ENCODE assay signal across 8 cellular contexts in the genomic region with DNA sequence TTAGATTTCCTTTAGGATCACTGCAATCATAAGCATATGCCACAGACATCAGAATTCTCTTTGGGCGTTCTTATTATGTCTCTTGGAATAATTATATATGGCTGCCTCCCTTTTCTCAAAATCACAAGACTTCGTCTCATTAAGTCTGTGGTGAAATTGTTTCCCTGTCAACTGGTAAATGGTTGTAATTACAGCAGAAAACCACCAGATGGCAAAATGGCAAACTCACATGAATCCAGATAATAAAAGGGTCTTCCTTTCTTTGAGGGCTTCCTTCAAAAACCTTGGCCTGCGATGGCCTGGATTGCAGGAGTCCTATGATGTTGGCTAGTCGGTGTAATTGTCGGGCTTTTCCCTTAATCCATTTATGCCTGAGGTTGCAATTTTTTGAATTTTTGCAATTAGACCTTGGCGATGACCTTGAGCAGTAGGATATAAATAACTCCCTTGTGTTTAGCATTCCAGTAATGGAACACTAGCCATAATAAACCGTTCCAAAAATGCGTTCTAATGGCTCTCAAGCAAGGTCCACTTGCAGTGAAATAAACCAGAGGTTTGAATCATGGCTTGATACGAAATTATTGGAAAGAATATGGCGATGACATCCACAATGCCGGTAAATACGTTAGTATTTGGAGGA.
DNase-seq lines count a peak whose midpoint lies in the region; ATAC-seq and TF ChIP-seq lines count a peak whose summit lies in the region.

No MANE protein-coding gene starts in this region.

- no peaks in the 10 kb centered on the region for H3K36me3 ChIP-seq in psoas muscle (ENCODE audit: insufficient read depth in 1 of 2, low read depth in 1 of 2)

- H3K4me3 ChIP-seq in fibroblast of the aortic adventitia (ENCODE audit: low read depth, low read length) (no peak overlapping the region), psoas muscle (no peak overlapping the region)

- H3K4me1 ChIP-seq in psoas muscle: no peaks in the 10 kb centered on the region

- DNase-seq in NOMO-1 treated with DMSO at 0.1 percent for 48 hours (lab: John Stamatoyannopoulos, UW; ENCODE audit: unreplicated experiment) (peak; percentile 11), NOMO-1 treated with dmso at 0.1 percent for 144 hours (lab: John Stamatoyannopoulos, UW; ENCODE audit: unreplicated experiment) (no peak), HS-5 (ENCODE audit: low read depth) (peak; percentile 6), RWPE1 (ENCODE audit: low spot score) (peak; percentile 4), fibroblast of the aortic adventitia (ENCODE audit: low read depth) (peak; percentile 52), psoas muscle (no peak)
- DNase-seq in activated T-cell treated with anti-CD3 and anti-CD28 coated beads, Interleukin-2, amount 50 U/mL, for 1 hour: no peak

- intact Hi-C loops in psoas muscle (cut with DNase I): loop anchor here (10.0 kb wide), 2 partner anchors 547 to 557 kb away; no protein-coding TSS in a partner anchor

- ATAC-seq in psoas muscle: no peak
- no peak for ATAC-seq in HG03139 (IDR thresholded peaks at IDR 0.05; ENCODE audit: unreplicated experiment)

- H3K27me3 ChIP-seq in psoas muscle (ENCODE audit: insufficient read depth in 3 of 3, low read length in 2 of 3): peaks cover 0 to under 1% (median 0%) of the 10 kb centered on the region in 3 donors

- H3K27ac ChIP-seq in RWPE1: no peak overlapping the region
- H3K27ac ChIP-seq in psoas muscle: no peak overlapping the region

- 30 to 43% (median 35%) methylated on average over 12 of the region's 12 CpGs for WGBS in psoas muscle, 3 donors

- H3K9me3 ChIP-seq in psoas muscle: no peaks in the 10 kb centered on the region

- POLR2A ChIA-PET in RWPE1 (lab: Yijun Ruan, JAX; ENCODE audit: low non-redundant PET): no interaction called here

- peak; percentile 52 for TF ChIP-seq CTCF in RWPE1 (conservative IDR thresholded peaks at IDR 0.05; ENCODE audit: low read depth)
- TF ChIP-seq CTCF in fibroblast of the aortic adventitia (IDR thresholded peaks at IDR 0.05; ENCODE audit: insufficient read depth, low read length): peak; percentile 65
- TF ChIP-seq CTCF in psoas muscle (IDR thresholded peaks at IDR 0.05): peak; percentile 41

- CTCF ChIA-PET in RWPE1 (lab: Yijun Ruan, JAX): no interaction called here

Comparison
In these comparisons a context has a peak if more than half of its experiments do, and no peak if none do; other contexts are left out.
1. DNase-seq: peak in NOMO-1 treated with DMSO at 0.1 percent for 48 hours (single experiment), HS-5 (single experiment), RWPE1 (single experiment) and fibroblast of the aortic adventitia (single experiment); none in NOMO-1 treated with dmso at 0.1 percent for 144 hours (single experiment), psoas muscle (0 of 2) and activated T-cell treated with anti-CD3 and anti-CD28 coated beads, Interleukin-2, amount 50 U/mL, for 1 hour (single experiment).
2. Peak in every context shown above with its lines, with median percentiles within 50 percentile points of each other: CTCF ChIP-seq.